Comparison of ENCODE assay signal across 1 cellular context in genomic region chr12:30725739-30726138, GRCh38.
A peak's percentile ranks its signal among the peaks of the same experiment; 100 is the strongest.
TF ChIP-seq lines count a peak whose summit lies in the region.

No MANE protein-coding gene starts in this region.

TF ChIP-seq in SK-N-SH, 30 proteins besides CTCF, POLR2A, EP300 and RAD21 (continued from another document):
- TF ChIP-seq PBX3 (IDR thresholded peaks at IDR 0.05) (peak; percentile 90), YY1 (IDR thresholded peaks at IDR 0.05; ENCODE audit: low read depth) (no peak), TAF1 (IDR thresholded peaks at IDR 0.05; ENCODE audit: borderline replicate concordance, low read depth, low read length) (no peak), IRF3 (IDR thresholded peaks at IDR 0.05; ENCODE audit: low read depth, low read length) (no peak), MXI1 (IDR thresholded peaks at IDR 0.05; ENCODE audit: low read depth, low read length) (no peak), ZBTB33 (IDR thresholded peaks at IDR 0.05; ENCODE audit: borderline replicate concordance, low read depth) (no peak), TCF12 (IDR thresholded peaks at IDR 0.05) (peak; percentile 85), SIN3A (IDR thresholded peaks at IDR 0.05; ENCODE audit: borderline replicate concordance, low read depth, low read length) (0 out of 2 replicates have a peak, but pooled peaks have one; percentile 33), ELF1 (IDR thresholded peaks at IDR 0.05) (no peak), RXRA (IDR thresholded peaks at IDR 0.05; ENCODE audit: borderline replicate concordance, low read depth) (peak; percentile 51; the same call in 1 of the 2 replicates), MEF2A (IDR thresholded peaks at IDR 0.05; ENCODE audit: borderline replicate concordance, low read depth) (no peak), GABPA (IDR thresholded peaks at IDR 0.05; ENCODE audit: low read depth) (peak; percentile 30; the same call in 1 of the 2 replicates), JUND (IDR thresholded peaks at IDR 0.05) (peak; percentile 98), NRF1 (IDR thresholded peaks at IDR 0.05; ENCODE audit: low read depth, low read length) (no peak), RCOR1 (IDR thresholded peaks at IDR 0.05; ENCODE audit: low read length) (no peak), REST (IDR thresholded peaks at IDR 0.05; ENCODE audit: low read depth, low read length) (no peak), FOXJ3 (CRISPR knock-in tag; IDR thresholded peaks at IDR 0.05) (no peak), FOXM1 (IDR thresholded peaks at IDR 0.05; ENCODE audit: low read depth) (no peak), RFX5 (IDR thresholded peaks at IDR 0.05; ENCODE audit: low read length) (no peak), GATA2 (CRISPR knock-in tag; IDR thresholded peaks at IDR 0.05) (no peak), EZH2phosphoT487 (IDR thresholded peaks at IDR 0.05; ENCODE audit: borderline replicate concordance, low read depth) (no peak), USF1 (IDR thresholded peaks at IDR 0.05; ENCODE audit: borderline replicate concordance, low read depth) (no peak), NFIC (IDR thresholded peaks at IDR 0.05; ENCODE audit: borderline replicate concordance) (peak; percentile 32; the same call in 1 of the 2 replicates)
TF ChIP-seq in SK-N-SH: peak in this region for 10.
